In genomic region chr4:107900067-107900466, GRCh38 we compare ENCODE assay signal across 20 cellular contexts. TPM values are rescaled to one million over a fixed set of nuclear protein-coding genes. Genes with fewer than 3 reads are reported as not detected.
DNase-seq lines count a peak whose midpoint lies in the region; ATAC-seq, FAIRE-seq and TF ChIP-seq lines count a peak whose summit lies in the region.
"Had no signal": no experiment of that assay in that cellular context is flagged by ENCODE, and none has a peak within 500 bp of the region (broad histone marks: within the 10 kb centered on the region; RNA-seq: fewer than 3 reads in every experiment).

No MANE protein-coding gene starts in this region.

- no peak for TF ChIP-seq EP300 in esophagus muscularis mucosa (IDR thresholded peaks at IDR 0.05)

- peak overlapping the region; percentile 80 to 83 (median 82) for H3K27ac ChIP-seq in esophagus muscularis mucosa (replicated peaks in 1 of 4)
- H3K27ac ChIP-seq in muscle layer of duodenum (ENCODE audit: low read length), result peak overlapping the region; percentile 64
- no peak overlapping the region for H3K27ac ChIP-seq in upper lobe of right lung

- 64% methylated on average over 4 of the region's 4 CpGs for WGBS in esophagus muscularis mucosa

- peaks cover 13 to 82% (median 74%) of the 10 kb centered on the region in 4 donors for H3K4me1 ChIP-seq in esophagus muscularis mucosa
- H3K4me1 ChIP-seq in muscle layer of duodenum (ENCODE audit: control insufficient read depth in 1 of 2, insufficient read depth in 2 of 2, low read length in 2 of 2), result peaks cover 5% of the 10 kb centered on the region in 2 donors
- peaks cover 5% of the 10 kb centered on the region for H3K4me1 ChIP-seq in upper lobe of right lung

- DNase-seq in NCI-H69 (lab: John Stamatoyannopoulos, UW) (peak; percentile 1), esophagus muscularis mucosa (ENCODE audit: extremely low spot score) (no peak), upper lobe of right lung (no peak), hippocampal formation (lab: John Stamatoyannopoulos, UW) (no peak), GM12891 (ENCODE audit: insufficient read length, low spot score) (no peak), NCI-H187 treated with DMSO at 0.1 percent for 48 hours (lab: John Stamatoyannopoulos, UW) (no peak)
- DNase-seq: ACHN, Caco-2, EL, H9, IMR-90, Kasumi-1, MM.1S, NCI-H1930, NCI-H2171 treated with DMSO at 0.1 percent for 48 hours, NCI-H446 treated with DMSO at 0.1 percent for 48 hours, NCI-H748 treated with DMSO at 0.1 percent for 48 hours, OCI-M1, SHP77 treated with DMSO at 0.1 percent for 48 hours had no signal

- TF ChIP-seq POLR2A in esophagus muscularis mucosa (IDR thresholded peaks at IDR 0.05; ENCODE audit: low read depth) (no peak), GM12891 (IDR thresholded peaks at IDR 0.05; ENCODE audit: low read depth, low read length) (no peak)

- no peaks in the 10 kb centered on the region for H3K9me3 ChIP-seq in esophagus muscularis mucosa
- no peaks in the 10 kb centered on the region for H3K9me3 ChIP-seq in muscle layer of duodenum (ENCODE audit: control insufficient read depth in 1 of 2, low read length in 2 of 2)
- H3K9me3 ChIP-seq in upper lobe of right lung, result no peaks in the 10 kb centered on the region
- H3K9me3 ChIP-seq: Caco-2 had no signal

- peak in 1 of 3 experiments; percentile 10 for TF ChIP-seq CTCF in esophagus muscularis mucosa (IDR thresholded peaks at IDR 0.05)
- TF ChIP-seq CTCF in upper lobe of right lung (IDR thresholded peaks at IDR 0.05), result no peak

- intact Hi-C loops in esophagus muscularis mucosa (cut with DNase I) (no loop called here), upper lobe of right lung (cut with DNase I) (no loop called here)

- ATAC-seq in upper lobe of right lung, result peak; percentile 34

- H3K4me3 ChIP-seq in esophagus muscularis mucosa (no peak overlapping the region), muscle layer of duodenum (ENCODE audit: low read depth in 1 of 2, low read length in 2 of 2) (no peak overlapping the region), upper lobe of right lung (no peak overlapping the region)

- no peak for FAIRE-seq in GM12891 (lab: Jason Lieb, UNC)

- H3K36me3 ChIP-seq in esophagus muscularis mucosa (peaks cover 0 to 1% (median 0%) of the 10 kb centered on the region in 4 donors), muscle layer of duodenum (ENCODE audit: control insufficient read depth in 1 of 2, insufficient read depth in 2 of 2, low read length in 2 of 2) (peaks cover 0 to 3% of the 10 kb centered on the region in 2 donors), upper lobe of right lung (peaks cover 8% of the 10 kb centered on the region)

- no peaks in the 10 kb centered on the region for H3K27me3 ChIP-seq in esophagus muscularis mucosa
- H3K27me3 ChIP-seq in muscle layer of duodenum (ENCODE audit: low read depth, low read length), result no peaks in the 10 kb centered on the region
- no peaks in the 10 kb centered on the region for H3K27me3 ChIP-seq in upper lobe of right lung

TF ChIP-seq in GM12891, 5 proteins besides CTCF, POLR2A, EP300 and RAD21:
- TF ChIP-seq TAF1 (IDR thresholded peaks at IDR 0.05; ENCODE audit: low read depth, low read length) (no peak), POLR2AphosphoS5 (IDR thresholded peaks at IDR 0.05; ENCODE audit: low read depth, low read length) (no peak), POU2F2 (IDR thresholded peaks at IDR 0.05; ENCODE audit: low read depth, low read length) (no peak), SPI1 (IDR thresholded peaks at IDR 0.05; ENCODE audit: low read depth, low read length) (no peak)

RNA-seq across cellular contexts. Expression of gene CYP2U1, which starts 31.3 kb away (rescaled TPM):
- total RNA-seq in esophagus muscularis mucosa (10 to 100 TPM; 17.7 to 36.6 (median 22.9) TPM), upper lobe of right lung (9.0 TPM)
- 0.77 TPM for polyA plus RNA-seq in GM12891 (2012; ENCODE audit: low read depth, missing spikeins)
